In the genomic region with DNA sequence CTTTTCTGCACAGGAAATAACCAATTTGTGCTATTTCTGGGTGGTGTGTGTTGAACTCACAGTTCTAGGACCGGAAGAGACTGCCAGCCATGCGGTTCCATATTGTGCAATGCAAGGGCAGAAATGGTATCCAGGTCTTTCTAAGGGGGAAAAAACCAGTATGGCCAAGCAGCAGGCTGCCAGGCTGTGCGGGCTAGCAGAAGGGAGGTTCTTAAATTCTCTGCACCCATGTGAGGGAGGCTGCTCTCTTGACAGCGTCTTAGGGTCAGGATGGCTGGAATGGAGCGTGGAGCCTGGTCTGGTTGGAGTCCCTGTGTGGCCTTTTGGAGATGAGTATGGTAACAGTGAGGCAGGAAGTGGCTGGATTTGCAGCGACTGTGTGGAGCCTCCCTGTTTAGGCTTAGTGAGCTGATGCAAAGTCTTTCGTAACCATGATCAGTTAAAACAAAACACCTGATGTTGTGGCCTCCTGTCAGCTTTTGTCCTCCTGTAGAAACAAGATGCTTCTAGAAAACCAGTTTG, we compare ENCODE assay signal across 8 cellular contexts. TPM values are rescaled to one million over a fixed set of nuclear protein-coding genes. Genes with fewer than 3 reads are reported as not detected.
DNase-seq lines count a peak whose midpoint lies in the region; ATAC-seq, FAIRE-seq and TF ChIP-seq lines count a peak whose summit lies in the region.

No MANE protein-coding gene starts in this region.

- peaks cover 80% of the 10 kb centered on the region for H3K79me2 ChIP-seq in keratinocyte (ENCODE audit: control insufficient read depth, insufficient read depth, low read length)

- peaks cover 2 to 4% of the 10 kb centered on the region in 2 experiments for H3K36me3 ChIP-seq in keratinocyte (ENCODE audit: control insufficient read depth in 2 of 2, extremely low read depth in 1 of 2, insufficient read depth in 2 of 2, low read length in 2 of 2)
- H3K36me3 ChIP-seq in uterus, result no peaks in the 10 kb centered on the region

- peaks cover 31% of the 10 kb centered on the region for H3K36me3 Mint-ChIP-seq in activated CD4-positive, alpha-beta memory T cell treated with anti-CD3 and anti-CD28 coated beads for 36 hours
- peaks cover 7% of the 10 kb centered on the region for H3K36me3 Mint-ChIP-seq in osteocyte (ENCODE audit: unreplicated experiment)

- dilution Hi-C loops in keratinocyte (cut with MboI; ENCODE audit: extremely low pct_ligation_motif_present, low sequenced_read_pairs), result no loop called here

- H3K4me1 Mint-ChIP-seq in activated CD4-positive, alpha-beta memory T cell treated with anti-CD3 and anti-CD28 coated beads for 36 hours (ENCODE audit: low read depth), result peaks cover 94% of the 10 kb centered on the region
- H3K4me1 Mint-ChIP-seq in osteocyte (ENCODE audit: unreplicated experiment), result peaks cover 53% of the 10 kb centered on the region

- peak overlapping the region in 2 of 3 experiments; percentile 32 to 41 for H3K4me3 ChIP-seq in keratinocyte (ENCODE audit: control insufficient read depth in 2 of 3, extremely low read depth in 1 of 3, insufficient read depth in 2 of 3, low read depth in 1 of 3, low read length in 3 of 3)
- no peak overlapping the region for H3K4me3 ChIP-seq in uterus

- H2AFZ ChIP-seq in keratinocyte (ENCODE audit: control insufficient read depth, low read length), result peak overlapping the region; percentile 48

- H3K27me3 ChIP-seq in keratinocyte (ENCODE audit: control insufficient read depth, extremely low read depth, insufficient read depth, low read length) (no peaks in the 10 kb centered on the region), uterus (no peaks in the 10 kb centered on the region)

- H3K9me3 ChIP-seq in keratinocyte (ENCODE audit: control insufficient read depth, low read depth, low read length) (no peaks in the 10 kb centered on the region), uterus (no peaks in the 10 kb centered on the region)

- ATAC-seq in GM19324 (IDR thresholded peaks at IDR 0.05; ENCODE audit: low FRiP score, unreplicated experiment), result peak; percentile 45
- peak; percentile 60 for ATAC-seq in HG03354 (IDR thresholded peaks at IDR 0.05; ENCODE audit: poor library complexity, severe bottlenecking, unreplicated experiment)

- H3K4me1 ChIP-seq in keratinocyte (ENCODE audit: control insufficient read depth, extremely low read depth, insufficient read depth, low read length) (peaks cover 38% of the 10 kb centered on the region), uterus (peaks cover 0 to 30% of the 10 kb centered on the region in 2 donors)

- H3K27me3 Mint-ChIP-seq in activated CD4-positive, alpha-beta memory T cell treated with anti-CD3 and anti-CD28 coated beads for 36 hours, result no peaks in the 10 kb centered on the region
- no peaks in the 10 kb centered on the region for H3K27me3 Mint-ChIP-seq in osteocyte (ENCODE audit: unreplicated experiment)

- H3K27ac ChIP-seq in keratinocyte (ENCODE audit: control insufficient read depth, insufficient read depth, low read length), result peak overlapping the region; percentile 89
- peak overlapping the region; percentile 65 to 82 for H3K27ac ChIP-seq in uterus

- intact Hi-C loops in activated CD4-positive, alpha-beta memory T cell treated with anti-CD3 and anti-CD28 coated beads for 36 hours (cut with micrococcal nuclease), result loop anchor here (1.0 to 5.0 kb wide), 6 partner anchors 76 to 395 kb away; partner anchors contain the start of gene UXS1
- intact Hi-C loops in uterus (cut with DNase I; ENCODE audit: low total_unique reads), result no loop called here

- no peak for TF ChIP-seq POLR2A in uterus (IDR thresholded peaks at IDR 0.05)

- TF ChIP-seq CTCF in keratinocyte (optimal IDR thresholded peaks at IDR 0.05 in 1 of 3, IDR thresholded peaks at IDR 0.05 in 1 of 3, conservative IDR thresholded peaks at IDR 0.05 in 1 of 3; ENCODE audit: extremely low read depth in 1 of 3, insufficient read depth in 2 of 3, low read length in 3 of 3) (no peak), uterus (IDR thresholded peaks at IDR 0.05) (no peak), osteocyte (IDR thresholded peaks at IDR 0.05) (no peak)

- DNase-seq in CD1c-positive myeloid dendritic cell (ENCODE audit: extremely low spot score) (peak; percentile 28), keratinocyte (ENCODE audit: low read depth, low spot score) (no peak), uterus (peak; percentile 52 to 60), osteocyte (ENCODE audit: extremely low spot score, unreplicated experiment) (no peak)
- peak; percentile 68 for DNase-seq in activated CD4-positive, alpha-beta memory T cell treated with anti-CD3 and anti-CD28 coated beads for 36 hours
- no peak for DNase-seq in stimulated activated CD8-positive, alpha-beta memory T cell treated with anti-CD3 and anti-CD28 coated beads, Interleukin-4, amount 100 ng/mL, for 48 hours

- POLR2A ChIA-PET in activated CD4-positive, alpha-beta memory T cell treated with anti-CD3 and anti-CD28 coated beads for 36 hours (lab: Charles Lee), result interaction anchor here (1.0 to 3.3 kb wide), 10 partner anchors 10 to 396 kb away, joined by 3 to 20 read pairs (median 5); no protein-coding TSS in a partner anchor

- peak overlapping the region; percentile 52 for H3K4me3 Mint-ChIP-seq in activated CD4-positive, alpha-beta memory T cell treated with anti-CD3 and anti-CD28 coated beads for 36 hours
- H3K4me3 Mint-ChIP-seq in osteocyte (ENCODE audit: unreplicated experiment), result no peak overlapping the region

- CTCF ChIA-PET in activated CD4-positive, alpha-beta memory T cell treated with anti-CD3 and anti-CD28 coated beads for 36 hours (lab: Charles Lee), result interaction anchor here (0.9 to 2.6 kb wide), 5 partner anchors 15 to 221 kb away, joined by 3 to 9 read pairs (median 4); no protein-coding TSS in a partner anchor

- H3K9ac ChIP-seq in keratinocyte (ENCODE audit: control insufficient read depth, extremely low read depth, insufficient read depth, low read length), result peak overlapping the region; percentile 55

- FAIRE-seq in keratinocyte (lab: Jason Lieb, UNC), result no peak

- no peaks in the 10 kb centered on the region for H3K9me3 Mint-ChIP-seq in activated CD4-positive, alpha-beta memory T cell treated with anti-CD3 and anti-CD28 coated beads for 36 hours
- no peaks in the 10 kb centered on the region for H3K9me3 Mint-ChIP-seq in osteocyte (ENCODE audit: unreplicated experiment)

- H3K27ac Mint-ChIP-seq in activated CD4-positive, alpha-beta memory T cell treated with anti-CD3 and anti-CD28 coated beads for 36 hours, result peak overlapping the region; percentile 92
- no peak overlapping the region for H3K27ac Mint-ChIP-seq in osteocyte (ENCODE audit: unreplicated experiment)

- peaks cover 2% of the 10 kb centered on the region for H4K20me1 ChIP-seq in keratinocyte (ENCODE audit: control insufficient read depth, extremely low read depth, insufficient read depth, low read length)

- H3K4me2 ChIP-seq in keratinocyte (ENCODE audit: control insufficient read depth, extremely low read depth, insufficient read depth, low read depth, low read length), result peak overlapping the region; percentile 86

- H3K9me1 ChIP-seq in keratinocyte (ENCODE audit: control insufficient read depth, extremely low read depth, insufficient read depth, low read length), result no peaks in the 10 kb centered on the region

RNA-seq across cellular contexts. Expression of gene NCK2, which starts 52.6 kb away (rescaled TPM):
- 10 to 100 TPM; 81.8 to 85.8 TPM for total RNA-seq in activated CD4-positive, alpha-beta memory T cell treated with anti-CD3 and anti-CD28 coated beads for 36 hours
- 24.2 to 54.8 TPM (median 31.4 TPM) in 3 replicates for polyA plus RNA-seq in keratinocyte
- polyA plus RNA-seq in keratinocyte (2011; ENCODE audit: low read depth), result 42.3 TPM
- polyA plus RNA-seq in keratinocyte (2011; cell fraction: cytosol; rRNA removed), result 34.1 and 49.8 TPM in 2 replicates
- polyA plus RNA-seq in keratinocyte (2011; cell fraction: nucleus; rRNA removed), result 21.5 and 21.6 TPM in 2 replicates
- 20.0 and 50.3 TPM in 2 replicates for polyA plus RNA-seq in keratinocyte (2012; ENCODE audit: low replicate concordance)
- polyA minus RNA-seq in keratinocyte, result 17.3 to 43.2 TPM (median 22.0 TPM) in 3 replicates
- 32.8 TPM for polyA minus RNA-seq in keratinocyte (2011; cell fraction: cytosol; rRNA and poly(A)+ RNA removed)
- 16.5 and 19.8 TPM in 2 replicates for polyA minus RNA-seq in keratinocyte (2011; cell fraction: nucleus; rRNA and poly(A)+ RNA removed)
- total RNA-seq in uterus, result 10 to 100 TPM; 14.7 to 47.5 (median 29.3) TPM
- 39.5 and 45.4 TPM in 2 replicates for total RNA-seq in osteocyte

Comparison
In these comparisons a context has a peak if more than half of its experiments do, and no peak if none do; other contexts are left out.
1. DNase-seq: peak in CD1c-positive myeloid dendritic cell (single experiment), activated CD4-positive, alpha-beta memory T cell treated with anti-CD3 and anti-CD28 coated beads for 36 hours (single experiment) and uterus (2 of 2); none in keratinocyte (single experiment), stimulated activated CD8-positive, alpha-beta memory T cell treated with anti-CD3 and anti-CD28 coated beads, Interleukin-4, amount 100 ng/mL, for 48 hours (single experiment) and osteocyte (single experiment).
2. H3K4me3 ChIP-seq: peak in keratinocyte (2 of 3); none in uterus (0 of 2).